28 cellular contexts compared by ENCODE assay signal in the genomic region with DNA sequence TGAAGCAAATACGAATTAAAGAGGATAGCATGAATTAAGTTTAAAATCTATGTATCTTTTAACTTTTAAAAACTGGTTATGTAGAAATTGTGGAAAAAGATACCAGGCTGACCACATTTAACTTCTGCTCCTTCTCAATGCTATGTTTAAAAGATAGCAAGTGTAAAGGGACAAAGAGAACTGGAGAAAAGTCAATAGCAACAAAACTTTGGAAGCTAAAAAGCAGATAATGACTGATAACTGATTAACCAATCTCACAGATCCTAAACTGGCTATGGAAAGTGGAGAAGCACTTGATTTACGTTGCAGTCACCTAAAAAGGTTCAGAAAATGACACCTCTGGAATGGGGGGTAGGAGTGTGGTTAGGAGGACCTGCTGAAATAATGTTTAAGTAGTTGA.
"Had no signal": no experiment of that assay in that cellular context is flagged by ENCODE, and none has a peak within 500 bp of the region (broad histone marks: within the 10 kb centered on the region; RNA-seq: fewer than 3 reads in every experiment).

No MANE protein-coding gene starts in this region.

- ATAC-seq: natural killer cell; psoas muscle; right cardiac atrium; sciatic nerve; stimulated activated memory B cell treated with anti-CD40 and anti-IgM and Interleukin-4, amounts not matched to agents 10 μg/mL and 1 μg/mL and 100 μg/mL, for 72 hours; stimulated activated naive CD8-positive, alpha-beta T cell treated with anti-CD3 and anti-CD28 coated beads, Interleukin-15, amount 100 ng/mL, for 72 hours; stimulated activated naive CD8-positive, alpha-beta T cell treated with anti-CD3 and anti-CD28 coated beads, Interleukin-15, Interleukin-2, amounts not matched to agents 100 U/mL and 50 U/mL, for 24 hours; upper lobe of right lung had no signal

- H3K9ac ChIP-seq: neural progenitor cell, parathyroid adenoma had no signal

- H3K27me3 ChIP-seq: neural progenitor cell, ovary, spleen, suprapubic skin, testis, tibial artery, transverse colon, upper lobe of right lung, uterus had no signal

- H3K9me3 ChIP-seq: ovary, psoas muscle, suprapubic skin, testis, tibial artery, upper lobe of right lung, uterus had no signal

- DNase-seq: natural killer cell; occipital lobe; ovary; posterior cingulate gyrus; psoas muscle; right cardiac atrium; spleen; stimulated activated CD4-positive, alpha-beta T cell treated with anti-CD3 and anti-CD28 coated beads, Interleukin-12 subunit alpha, Interleukin-12 subunit beta, amount 100 ng/mL, for 4 hours; stimulated activated CD4-positive, alpha-beta T cell treated with anti-CD3 and anti-CD28 coated beads, Interleukin-1b, Interleukin-23, amount 100 ng/mL, for 48 hours; stimulated activated CD4-positive, alpha-beta T cell treated with anti-CD3 and anti-CD28 coated beads, Interleukin-4, amount 100 ng/mL, for 1 hour; stimulated activated CD4-positive, alpha-beta T cell treated with anti-CD3 and anti-CD28 coated beads, Interleukin-4, amount 100 ng/mL, for 4 hours; stimulated activated CD8-positive, alpha-beta memory T cell treated with anti-CD3 and anti-CD28 coated beads, Interleukin-4, amount 100 ng/mL, for 48 hours; stimulated activated naive CD4-positive, alpha-beta T cell; stimulated activated naive CD8-positive, alpha-beta T cell treated with anti-CD3 and anti-CD28 coated beads, Interleukin-15, amount 100 ng/mL, for 72 hours; stimulated activated naive CD8-positive, alpha-beta T cell treated with anti-CD3 and anti-CD28 coated beads, Interleukin-15, Interleukin-2, amounts not matched to agents 100 U/mL and 50 U/mL, for 24 hours; substantia nigra; testis; tibial artery; transverse colon; upper lobe of right lung; uterus had no signal

- H3K36me3 ChIP-seq: neural progenitor cell, ovary, suprapubic skin, tibial artery, transverse colon, upper lobe of right lung, uterus had no signal

- H3K4me3 ChIP-seq: neural progenitor cell, ovary, psoas muscle, skin epidermis, smooth muscle cell, spleen, suprapubic skin, testis, tibial artery, transverse colon, upper lobe of right lung, uterus had no signal

- H3K4me2 ChIP-seq: neural progenitor cell, smooth muscle cell had no signal

- H3K27ac ChIP-seq: neural progenitor cell, ovary, parathyroid adenoma, psoas muscle, skin epidermis, spleen, suprapubic skin, testis, tibial artery, transverse colon, upper lobe of right lung, uterus had no signal

- H3K79me2 ChIP-seq: parathyroid adenoma had no signal

- H3K4me1 ChIP-seq: neural progenitor cell, parathyroid adenoma, psoas muscle, spleen, suprapubic skin, testis, tibial artery, transverse colon, upper lobe of right lung, uterus had no signal

- H2AFZ ChIP-seq: neural progenitor cell, parathyroid adenoma had no signal
